Comparison of ENCODE assay signal across 19 cellular contexts in the genomic region with DNA sequence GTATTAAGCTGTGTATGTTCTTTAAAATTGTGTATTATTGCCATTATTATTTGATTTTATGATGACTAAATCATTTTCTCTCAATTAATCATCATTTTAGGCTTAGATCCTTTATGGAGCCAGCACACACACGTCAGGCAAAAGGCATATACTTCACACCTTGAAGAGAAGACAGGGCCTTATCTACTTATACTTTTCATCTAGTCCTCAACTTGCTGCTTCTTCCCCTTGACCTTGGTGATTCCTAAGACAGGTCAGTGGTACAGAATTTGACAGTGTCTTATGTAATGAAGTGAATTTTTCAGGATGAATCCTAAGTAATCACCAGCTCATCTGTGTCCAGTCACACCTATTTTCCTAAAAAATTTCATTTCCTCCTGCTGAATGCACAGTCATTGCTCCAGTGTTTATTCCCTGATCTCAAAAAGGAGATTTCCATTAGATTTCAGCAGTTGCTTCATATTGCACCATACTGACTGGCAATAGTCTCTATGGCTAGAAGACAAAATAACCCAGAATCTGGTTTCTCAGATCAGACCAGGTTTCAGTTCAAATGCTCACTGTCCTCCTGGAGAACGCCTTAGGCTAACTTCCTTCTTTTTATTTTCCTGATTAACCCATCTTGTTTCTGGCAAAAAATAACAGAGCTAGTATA.
A peak's percentile ranks its signal among the peaks of the same experiment; 100 is the strongest.
DNase-seq lines count a peak whose midpoint lies in the region; ATAC-seq, FAIRE-seq and TF ChIP-seq lines count a peak whose summit lies in the region.
"Had no signal": no experiment of that assay in that cellular context is flagged by ENCODE, and none has a peak within 500 bp of the region (broad histone marks: within the 10 kb centered on the region; RNA-seq: fewer than 3 reads in every experiment).

No MANE protein-coding gene starts in this region.

- CTCF ChIA-PET in K562 (lab: Yijun Ruan, JAX; ENCODE audit: low intra/inter-chr PET ratio), result no interaction called here

- no peak overlapping the region for H3K9ac ChIP-seq in K562 (ENCODE audit: insufficient read depth in 1 of 2, low read depth in 2 of 2, low read length in 2 of 2)
- H3K9ac ChIP-seq in kidney (ENCODE audit: low read length in 2 of 2), result no peak overlapping the region
- H3K9ac ChIP-seq: BLaER1 had no signal

- TF ChIP-seq CTCF in K562 (IDR thresholded peaks at IDR 0.05 in 2 of 3, conservative IDR thresholded peaks at IDR 0.05 in 1 of 3; ENCODE audit: insufficient read depth in 2 of 3, low read depth in 1 of 3, low read length in 3 of 3) (no peak), kidney (IDR thresholded peaks at IDR 0.05; ENCODE audit: borderline replicate concordance, extremely low read depth, insufficient read depth) (no peak)

- in situ Hi-C loops in K562 (cut with MboI), result no loop called here

- H3K9me3 ChIP-seq in K562 (replicated peaks; ENCODE audit: control insufficient read depth, insufficient read depth, low read depth, low read length) (no peaks in the 10 kb centered on the region), kidney (ENCODE audit: control insufficient read depth in 1 of 2, low read length in 2 of 2) (no peaks in the 10 kb centered on the region)
- H3K9me3 ChIP-seq: BLaER1, HAP-1 had no signal

- H3K4me2 ChIP-seq in K562 (ENCODE audit: insufficient read depth, low read length), result no peak overlapping the region
- H3K4me2 ChIP-seq: BLaER1 had no signal

- no peaks in the 10 kb centered on the region for H3K27me3 ChIP-seq in K562 (ENCODE audit: control insufficient read depth in 2 of 2, insufficient read depth in 2 of 2, low read length in 2 of 2)
- H3K27me3 ChIP-seq: BLaER1 had no signal

- H2AFZ ChIP-seq in K562 (ENCODE audit: low read depth, low read length), result no peak overlapping the region

- TF ChIP-seq RAD21 in K562 (CRISPR knock-in tag; conservative IDR thresholded peaks at IDR 0.05 in 1 of 2, IDR thresholded peaks at IDR 0.05 in 1 of 2), result no peak

- H3K79me2 ChIP-seq in K562 (ENCODE audit: control insufficient read depth, insufficient read depth, low read length), result no peaks in the 10 kb centered on the region

- no peaks in the 10 kb centered on the region for H4K20me1 ChIP-seq in K562 (replicated peaks; ENCODE audit: control insufficient read depth, insufficient read depth, low read length)
- H4K20me1 ChIP-seq: BLaER1 had no signal

- FAIRE-seq in K562 (lab: Jason Lieb, UNC) (no peak), kidney (lab: Jason Lieb, UNC) (no peak)
- FAIRE-seq: GM12891, H54 had no signal

- peaks cover 0 to 5% of the 10 kb centered on the region in 2 experiments; a peak in 2 of 5 replicates for H3K4me1 ChIP-seq in K562 (replicated peaks in 1 of 2; ENCODE audit: control insufficient read depth in 2 of 2, insufficient read depth in 2 of 2, low read length in 2 of 2)
- peaks cover 0 to 11% of the 10 kb centered on the region in 2 donors for H3K4me1 ChIP-seq in kidney (ENCODE audit: control insufficient read depth in 1 of 2, insufficient read depth in 1 of 2, low read depth in 1 of 2, low read length in 2 of 2)
- H3K4me1 ChIP-seq: BLaER1, HAP-1 had no signal

- DNase-seq in OCI-M1 (lab: John Stamatoyannopoulos, UW), result peak; percentile 53
- DNase-seq in K562 (ENCODE audit: extremely low read depth in 1 of 4, low spot score in 3 of 4), result no peak
- DNase-seq in kidney, result no peak
- no peak for DNase-seq in activated CD4-positive, alpha-beta T cell treated with anti-CD3 and anti-CD28 coated beads for 4 hours
- DNase-seq in NCI-H345 treated with DMSO at 0.1 percent for 48 hours (lab: John Stamatoyannopoulos, UW; ENCODE audit: unreplicated experiment), result no peak
- DNase-seq in effector CD4-positive, alpha-beta T cell, result no peak
- DNase-seq: Calu3; CD4-positive, CD25-positive, alpha-beta regulatory T cell; COR-L47; DMS53; DMS79 treated with DMSO at 0.1 percent for 48 hours; GF-D8; GOT3; HFFc6 had no signal

- peaks cover 6% of the 10 kb centered on the region; the same call in 2 of the 3 replicates for H3K36me3 ChIP-seq in K562 (ENCODE audit: control insufficient read depth, insufficient read depth, low read length)
- H3K36me3 ChIP-seq in kidney (ENCODE audit: control insufficient read depth in 1 of 2, insufficient read depth in 2 of 2, low read length in 2 of 2), result no peaks in the 10 kb centered on the region
- H3K36me3 ChIP-seq: BLaER1, HAP-1 had no signal

- H3K9me1 ChIP-seq in K562 (ENCODE audit: control insufficient read depth, insufficient read depth, low read length), result no peaks in the 10 kb centered on the region

- POLR2A ChIA-PET in K562 (lab: Yijun Ruan, JAX), result interaction anchor here (0.7 to 1.3 kb wide), 3 partner anchors 8 to 100 kb away, joined by 3 read pairs; no protein-coding TSS in a partner anchor

- no TSS peak for BruUV-seq in K562 (replicated peaks; lab: Mats Ljungman, UMichigan)

- H3K27ac ChIP-seq in K562 (ENCODE audit: extremely low read depth, low read depth, low read length) (no peak overlapping the region), kidney (ENCODE audit: low read depth in 2 of 2, low read length in 2 of 2) (peak overlapping the region; percentile 47 to 63)
- H3K27ac ChIP-seq: BLaER1, C4-2B had no signal

- no peak for TF ChIP-seq POLR2A in K562 (conservative IDR thresholded peaks at IDR 0.05)

- intact Hi-C loops in K562 (cut with micrococcal nuclease), result no loop called here
- intact Hi-C loops in kidney (cut with DNase I), result no loop called here

- no peak; the same call in 2 of the 3 replicates for ATAC-seq in K562

- 35% methylated on average over 2 of the region's 2 CpGs for WGBS in K562 (ENCODE audit: insufficient coverage, low coverage, missing lambda C conversion rate)

- TF ChIP-seq EP300 in K562 (IDR thresholded peaks at IDR 0.05; ENCODE audit: low read length), result peak; percentile 69; the same call in 1 of the 2 replicates

- H3K4me3 ChIP-seq in K562 (no peak overlapping the region), kidney (ENCODE audit: low read length in 2 of 2) (no peak overlapping the region)
- H3K4me3 ChIP-seq: BLaER1, HAP-1 had no signal

TF ChIP-seq in K562, 482 proteins besides CTCF, POLR2A, EP300 and RAD21 (continues in another document):
- no peak for TF ChIP-seq NUFIP1 (IDR thresholded peaks at IDR 0.05; ENCODE audit: partially characterized antibody)
- TF ChIP-seq CTBP1 (IDR thresholded peaks at IDR 0.05; ENCODE audit: borderline replicate concordance), result peak; percentile 34; the same call in 1 of the 2 replicates
- TF ChIP-seq STAT5A (IDR thresholded peaks at IDR 0.05; ENCODE audit: borderline replicate concordance, low read length), result no peak
- TF ChIP-seq, protein P1, sequence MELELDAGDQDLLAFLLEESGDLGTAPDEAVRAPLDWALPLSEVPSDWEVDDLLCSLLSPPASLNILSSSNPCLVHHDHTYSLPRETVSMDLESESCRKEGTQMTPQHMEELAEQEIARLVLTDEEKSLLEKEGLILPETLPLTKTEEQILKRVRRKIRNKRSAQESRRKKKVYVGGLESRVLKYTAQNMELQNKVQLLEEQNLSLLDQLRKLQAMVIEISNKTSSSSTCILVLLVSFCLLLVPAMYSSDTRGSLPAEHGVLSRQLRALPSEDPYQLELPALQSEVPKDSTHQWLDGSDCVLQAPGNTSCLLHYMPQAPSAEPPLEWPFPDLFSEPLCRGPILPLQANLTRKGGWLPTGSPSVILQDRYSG (tag; conservative IDR thresholded peaks at IDR 0.05; ENCODE audit: low read depth), result no peak
- no peak for TF ChIP-seq IRF2 (CRISPR knock-in tag; IDR thresholded peaks at IDR 0.05)
- TF ChIP-seq ZZZ3 (IDR thresholded peaks at IDR 0.05), result no peak
- no peak for TF ChIP-seq ERF (CRISPR knock-in tag; IDR thresholded peaks at IDR 0.05)
- no peak for TF ChIP-seq TRIM28 (IDR thresholded peaks at IDR 0.05)
- TF ChIP-seq FOXP1 (CRISPR knock-in tag; IDR thresholded peaks at IDR 0.05), result no peak
- TF ChIP-seq, protein P2, sequence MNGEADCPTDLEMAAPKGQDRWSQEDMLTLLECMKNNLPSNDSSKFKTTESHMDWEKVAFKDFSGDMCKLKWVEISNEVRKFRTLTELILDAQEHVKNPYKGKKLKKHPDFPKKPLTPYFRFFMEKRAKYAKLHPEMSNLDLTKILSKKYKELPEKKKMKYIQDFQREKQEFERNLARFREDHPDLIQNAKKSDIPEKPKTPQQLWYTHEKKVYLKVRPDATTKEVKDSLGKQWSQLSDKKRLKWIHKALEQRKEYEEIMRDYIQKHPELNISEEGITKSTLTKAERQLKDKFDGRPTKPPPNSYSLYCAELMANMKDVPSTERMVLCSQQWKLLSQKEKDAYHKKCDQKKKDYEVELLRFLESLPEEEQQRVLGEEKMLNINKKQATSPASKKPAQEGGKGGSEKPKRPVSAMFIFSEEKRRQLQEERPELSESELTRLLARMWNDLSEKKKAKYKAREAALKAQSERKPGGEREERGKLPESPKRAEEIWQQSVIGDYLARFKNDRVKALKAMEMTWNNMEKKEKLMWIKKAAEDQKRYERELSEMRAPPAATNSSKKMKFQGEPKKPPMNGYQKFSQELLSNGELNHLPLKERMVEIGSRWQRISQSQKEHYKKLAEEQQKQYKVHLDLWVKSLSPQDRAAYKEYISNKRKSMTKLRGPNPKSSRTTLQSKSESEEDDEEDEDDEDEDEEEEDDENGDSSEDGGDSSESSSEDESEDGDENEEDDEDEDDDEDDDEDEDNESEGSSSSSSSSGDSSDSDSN (IDR thresholded peaks at IDR 0.05; ENCODE audit: borderline replicate concordance in 1 of 2, low read depth in 2 of 2, low read length in 2 of 2), result no peak
- TF ChIP-seq PTBP1 (IDR thresholded peaks at IDR 0.05; ENCODE audit: low read depth, low read length), result no peak
- TF ChIP-seq, protein P3, sequence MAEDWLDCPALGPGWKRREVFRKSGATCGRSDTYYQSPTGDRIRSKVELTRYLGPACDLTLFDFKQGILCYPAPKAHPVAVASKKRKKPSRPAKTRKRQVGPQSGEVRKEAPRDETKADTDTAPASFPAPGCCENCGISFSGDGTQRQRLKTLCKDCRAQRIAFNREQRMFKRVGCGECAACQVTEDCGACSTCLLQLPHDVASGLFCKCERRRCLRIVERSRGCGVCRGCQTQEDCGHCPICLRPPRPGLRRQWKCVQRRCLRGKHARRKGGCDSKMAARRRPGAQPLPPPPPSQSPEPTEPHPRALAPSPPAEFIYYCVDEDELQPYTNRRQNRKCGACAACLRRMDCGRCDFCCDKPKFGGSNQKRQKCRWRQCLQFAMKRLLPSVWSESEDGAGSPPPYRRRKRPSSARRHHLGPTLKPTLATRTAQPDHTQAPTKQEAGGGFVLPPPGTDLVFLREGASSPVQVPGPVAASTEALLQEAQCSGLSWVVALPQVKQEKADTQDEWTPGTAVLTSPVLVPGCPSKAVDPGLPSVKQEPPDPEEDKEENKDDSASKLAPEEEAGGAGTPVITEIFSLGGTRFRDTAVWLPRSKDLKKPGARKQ (CRISPR knock-in tag; IDR thresholded peaks at IDR 0.05), result no peak
- no peak for TF ChIP-seq NCOA1 (IDR thresholded peaks at IDR 0.05; ENCODE audit: low read depth)
- TF ChIP-seq ARID1B (IDR thresholded peaks at IDR 0.05), result peak; percentile 34; the same call in 1 of the 2 replicates
- TF ChIP-seq KLF10 (CRISPR knock-in tag; IDR thresholded peaks at IDR 0.05), result no peak
- 0 out of 2 replicates have a peak, but pooled peaks have one; percentile 44 for TF ChIP-seq SMAD4 (CRISPR knock-in tag; conservative IDR thresholded peaks at IDR 0.05)
- TF ChIP-seq CEBPB (tag; IDR thresholded peaks at IDR 0.05), result no peak
- TF ChIP-seq PCBP2 (IDR thresholded peaks at IDR 0.05; ENCODE audit: low read depth, low read length, poor library complexity, severe bottlenecking), result no peak
